ENCODE assay signal across 2 cellular contexts in genomic region chr11:8060146-8060719, GRCh38.
A peak's percentile ranks its signal among the peaks of the same experiment; 100 is the strongest.
TF ChIP-seq lines count a peak whose summit lies in the region.

No MANE protein-coding gene starts in this region.

TF ChIP-seq in IMR-90, 13 proteins besides CTCF, POLR2A, EP300 and RAD21:
- TF ChIP-seq FOS (IDR thresholded peaks at IDR 0.05; ENCODE audit: low read depth, low read length) (no peak), CHD1 (IDR thresholded peaks at IDR 0.05; ENCODE audit: low read depth, low read length) (no peak), MAFK (IDR thresholded peaks at IDR 0.05; ENCODE audit: low read depth, low read length) (no peak), RFX5 (IDR thresholded peaks at IDR 0.05; ENCODE audit: low read depth, low read length) (no peak), CEBPB (IDR thresholded peaks at IDR 0.05; ENCODE audit: low read depth, low read length) (no peak)

TF ChIP-seq in HepG2, 621 proteins besides CTCF, POLR2A, EP300 and RAD21:
- TF ChIP-seq ZNF768 (CRISPR knock-in tag; IDR thresholded peaks at IDR 0.05) (peak; percentile 81), ZNF562 (CRISPR knock-in tag; IDR thresholded peaks at IDR 0.05; ENCODE audit: borderline replicate concordance) (no peak)
